In genomic region chr6:131656667-131657066, GRCh38 we compare ENCODE assay signal across 33 cellular contexts. TPM values are rescaled to one million over a fixed set of nuclear protein-coding genes. Genes with fewer than 3 reads are reported as not detected.
"Had no signal": no experiment of that assay in that cellular context is flagged by ENCODE, and none has a peak within 500 bp of the region (broad histone marks: within the 10 kb centered on the region; RNA-seq: fewer than 3 reads in every experiment).

No MANE protein-coding gene starts in this region.

- H3K79me2 ChIP-seq: parathyroid adenoma had no signal

- H2AFZ ChIP-seq: neural progenitor cell, parathyroid adenoma had no signal

- H3K27ac ChIP-seq: neural progenitor cell, ovary, parathyroid adenoma, psoas muscle, skin epidermis, spleen, suprapubic skin, testis, tibial artery, transverse colon, upper lobe of right lung, uterus had no signal

- DNase-seq: natural killer cell; occipital lobe; ovary; posterior cingulate gyrus; psoas muscle; right cardiac atrium; spleen; stimulated activated CD4-positive, alpha-beta T cell treated with anti-CD3 and anti-CD28 coated beads, Interleukin-12 subunit alpha, Interleukin-12 subunit beta, amount 100 ng/mL, for 4 hours; stimulated activated CD4-positive, alpha-beta T cell treated with anti-CD3 and anti-CD28 coated beads, Interleukin-1b, Interleukin-23, amount 100 ng/mL, for 48 hours; stimulated activated CD4-positive, alpha-beta T cell treated with anti-CD3 and anti-CD28 coated beads, Interleukin-4, amount 100 ng/mL, for 1 hour; stimulated activated CD4-positive, alpha-beta T cell treated with anti-CD3 and anti-CD28 coated beads, Interleukin-4, amount 100 ng/mL, for 4 hours; stimulated activated CD8-positive, alpha-beta memory T cell treated with anti-CD3 and anti-CD28 coated beads, Interleukin-4, amount 100 ng/mL, for 48 hours; stimulated activated naive CD4-positive, alpha-beta T cell; stimulated activated naive CD8-positive, alpha-beta T cell treated with anti-CD3 and anti-CD28 coated beads, Interleukin-15, amount 100 ng/mL, for 72 hours; stimulated activated naive CD8-positive, alpha-beta T cell treated with anti-CD3 and anti-CD28 coated beads, Interleukin-15, Interleukin-2, amounts not matched to agents 100 U/mL and 50 U/mL, for 24 hours; substantia nigra; testis; tibial artery; transverse colon; upper lobe of right lung; uterus had no signal

- H3K9ac ChIP-seq: neural progenitor cell, parathyroid adenoma had no signal

- ATAC-seq: natural killer cell; psoas muscle; right cardiac atrium; sciatic nerve; stimulated activated memory B cell treated with anti-CD40 and anti-IgM and Interleukin-4, amounts not matched to agents 10 μg/mL and 1 μg/mL and 100 μg/mL, for 72 hours; stimulated activated naive CD8-positive, alpha-beta T cell treated with anti-CD3 and anti-CD28 coated beads, Interleukin-15, amount 100 ng/mL, for 72 hours; stimulated activated naive CD8-positive, alpha-beta T cell treated with anti-CD3 and anti-CD28 coated beads, Interleukin-15, Interleukin-2, amounts not matched to agents 100 U/mL and 50 U/mL, for 24 hours; upper lobe of right lung had no signal

- H3K9me3 ChIP-seq: ovary, psoas muscle, spleen, suprapubic skin, testis, tibial artery, transverse colon, upper lobe of right lung, uterus had no signal

- H3K4me3 ChIP-seq: neural progenitor cell, ovary, psoas muscle, skin epidermis, smooth muscle cell, spleen, suprapubic skin, testis, tibial artery, transverse colon, upper lobe of right lung, uterus had no signal

- H3K4me1 ChIP-seq: neural progenitor cell, parathyroid adenoma, psoas muscle, spleen, suprapubic skin, testis, tibial artery, upper lobe of right lung, uterus had no signal

- H3K36me3 ChIP-seq: neural progenitor cell, ovary, spleen, suprapubic skin, tibial artery, transverse colon, upper lobe of right lung, uterus had no signal

- H3K4me2 ChIP-seq: neural progenitor cell, smooth muscle cell had no signal

- H3K27me3 ChIP-seq: neural progenitor cell, ovary, spleen, suprapubic skin, testis, tibial artery, transverse colon, upper lobe of right lung, uterus had no signal

RNA-seq across cellular contexts. Expression of gene ENPP3, which starts 19.6 kb away (rescaled TPM):
- total RNA-seq: osteoblast, progenitor cell of endocrine pancreas had no signal

RNA-seq across cellular contexts. Expression of gene OR2A4, which starts 44.5 kb away (rescaled TPM):
- total RNA-seq: occipital lobe, osteoblast, ovary, progenitor cell of endocrine pancreas, renal cortical epithelial cell, right cardiac atrium, sciatic nerve, spleen, suprapubic skin, transverse colon, upper lobe of right lung, urinary bladder, uterus had no signal
- polyA plus RNA-seq: neural cell, ovary, psoas muscle, right cardiac atrium, urinary bladder had no signal

RNA-seq across cellular contexts. Expression of gene CTAGE9, which starts 54.1 kb away (rescaled TPM):
- total RNA-seq: occipital lobe, osteoblast, ovary, progenitor cell of endocrine pancreas, psoas muscle, renal cortical epithelial cell, right cardiac atrium, sciatic nerve, smooth muscle cell, spleen, suprapubic skin, transverse colon, upper lobe of right lung, urinary bladder, uterus had no signal
- polyA plus RNA-seq: neural cell, ovary, psoas muscle, right cardiac atrium, smooth muscle cell, spleen, urinary bladder had no signal
